1 cellular context compared by ENCODE assay signal in genomic region chr19:4791183-4792018, GRCh38.
TF ChIP-seq lines count a peak whose summit lies in the region.

Gene FEM1A (plus strand): TSS chr19:4791734. CDS start chr19:4791855, 121 bp downstream.

TF ChIP-seq in SK-N-SH treated with all-trans-retinoic acid at 6 μM for 48 hours, 23 proteins besides CTCF, POLR2A, EP300 and RAD21 (continued from another document):
- TF ChIP-seq, protein P1, sequence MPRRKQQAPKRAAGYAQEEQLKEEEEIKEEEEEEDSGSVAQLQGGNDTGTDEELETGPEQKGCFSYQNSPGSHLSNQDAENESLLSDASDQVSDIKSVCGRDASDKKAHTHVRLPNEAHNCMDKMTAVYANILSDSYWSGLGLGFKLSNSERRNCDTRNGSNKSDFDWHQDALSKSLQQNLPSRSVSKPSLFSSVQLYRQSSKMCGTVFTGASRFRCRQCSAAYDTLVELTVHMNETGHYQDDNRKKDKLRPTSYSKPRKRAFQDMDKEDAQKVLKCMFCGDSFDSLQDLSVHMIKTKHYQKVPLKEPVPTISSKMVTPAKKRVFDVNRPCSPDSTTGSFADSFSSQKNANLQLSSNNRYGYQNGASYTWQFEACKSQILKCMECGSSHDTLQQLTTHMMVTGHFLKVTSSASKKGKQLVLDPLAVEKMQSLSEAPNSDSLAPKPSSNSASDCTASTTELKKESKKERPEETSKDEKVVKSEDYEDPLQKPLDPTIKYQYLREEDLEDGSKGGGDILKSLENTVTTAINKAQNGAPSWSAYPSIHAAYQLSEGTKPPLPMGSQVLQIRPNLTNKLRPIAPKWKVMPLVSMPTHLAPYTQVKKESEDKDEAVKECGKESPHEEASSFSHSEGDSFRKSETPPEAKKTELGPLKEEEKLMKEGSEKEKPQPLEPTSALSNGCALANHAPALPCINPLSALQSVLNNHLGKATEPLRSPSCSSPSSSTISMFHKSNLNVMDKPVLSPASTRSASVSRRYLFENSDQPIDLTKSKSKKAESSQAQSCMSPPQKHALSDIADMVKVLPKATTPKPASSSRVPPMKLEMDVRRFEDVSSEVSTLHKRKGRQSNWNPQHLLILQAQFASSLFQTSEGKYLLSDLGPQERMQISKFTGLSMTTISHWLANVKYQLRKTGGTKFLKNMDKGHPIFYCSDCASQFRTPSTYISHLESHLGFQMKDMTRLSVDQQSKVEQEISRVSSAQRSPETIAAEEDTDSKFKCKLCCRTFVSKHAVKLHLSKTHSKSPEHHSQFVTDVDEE (CRISPR knock-in tag; IDR thresholded peaks at IDR 0.05) = peak; percentile 99
- peak; percentile 98 for TF ChIP-seq SNAI2 (CRISPR knock-in tag; IDR thresholded peaks at IDR 0.05)
TF ChIP-seq in SK-N-SH treated with all-trans-retinoic acid at 6 μM for 48 hours: peak in this region for 10.
